In the genomic region with DNA sequence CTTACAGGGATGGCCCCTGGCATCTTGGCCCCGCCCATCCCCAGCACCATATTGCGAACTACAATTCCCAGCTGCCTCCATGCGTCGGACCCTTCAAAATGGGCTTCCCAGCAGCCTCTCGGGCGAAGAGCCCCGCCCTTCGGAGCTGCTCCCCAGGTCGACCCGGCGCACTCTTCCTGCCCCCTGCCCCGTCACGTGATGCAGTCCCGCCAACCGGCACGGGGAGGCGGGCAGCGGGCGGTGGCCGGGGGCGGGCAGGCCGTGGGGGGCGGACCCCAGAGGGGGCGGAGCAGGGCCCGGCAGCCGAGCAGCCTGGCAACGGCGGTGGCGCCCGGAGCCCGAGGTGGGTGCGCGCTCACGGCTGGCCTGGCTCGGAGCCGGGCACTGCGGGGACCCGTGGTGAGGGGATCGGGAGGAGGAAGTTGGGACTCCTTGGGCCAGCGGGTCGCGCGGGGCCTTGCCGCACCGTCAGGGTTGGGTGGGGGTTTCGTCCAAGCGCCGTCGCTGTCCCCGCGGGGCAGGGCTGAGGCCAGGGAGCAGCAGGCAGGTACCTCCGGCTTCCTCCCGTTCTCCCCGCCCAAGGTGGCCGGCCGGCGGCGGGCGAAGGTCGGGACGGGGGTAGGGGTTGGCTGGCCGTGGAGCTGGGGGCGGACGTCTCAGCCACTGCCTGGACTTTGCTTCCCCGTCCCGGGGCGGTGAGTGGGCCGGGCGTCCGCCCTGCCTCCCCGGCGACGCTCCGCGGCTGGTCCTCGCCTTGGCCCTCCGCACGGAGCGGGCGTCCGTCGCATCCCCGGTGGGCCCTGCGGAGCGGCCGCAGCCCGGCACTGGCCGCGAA, we compare ENCODE assay signal across 8 cellular contexts. TPM values are rescaled to one million over a fixed set of nuclear protein-coding genes. Genes with fewer than 3 reads are reported as not detected.
A peak's percentile ranks its signal among the peaks of the same experiment; 100 is the strongest.
DNase-seq lines count a peak whose midpoint lies in the region; ATAC-seq and TF ChIP-seq lines count a peak whose summit lies in the region.

Gene MTM1 (plus strand): TSS at position 302 of the 835 bp plus-strand sequence. CDS start 23,994 bp downstream, outside the sequence.

- H3K9me3 Mint-ChIP-seq in T-helper 1 cell treated with Interleukin-12 subunit alpha and Interleukin-12 subunit beta and Interleukin-4 antibody, amounts not matched to agents 30 μg/mL and 1 μg/mL, for 36 hours: no peaks in the 10 kb centered on the region

- no peak for TF ChIP-seq CTCF in upper lobe of left lung (IDR thresholded peaks at IDR 0.05)

- peaks cover 6 to 26% (median 16%) of the 10 kb centered on the region in 4 donors for H3K4me1 ChIP-seq in upper lobe of left lung

- peak within 1 kb of the TSS; percentile 89 to 96 (median 90) for H3K27ac ChIP-seq in upper lobe of left lung

- 41% methylated on average over 73 of the region's 89 CpGs; no CpG with 5 or more reads in 1 of the 2 donors for WGBS in upper lobe of left lung, 2 donors

- peak in 3 of 4 donors; percentile 30 to 88 (median 46) for TF ChIP-seq POLR2A in upper lobe of left lung (IDR thresholded peaks at IDR 0.05)

- no peaks in the 10 kb centered on the region for H3K9me3 ChIP-seq in upper lobe of left lung

- H3K4me3 ChIP-seq in upper lobe of left lung: peak within 1 kb of the TSS; percentile 45 to 87 (median 71)

- ATAC-seq in GM18499 (IDR thresholded peaks at IDR 0.05; ENCODE audit: insufficient read depth, unreplicated experiment) (peak; percentile 81), HG02938 (IDR thresholded peaks at IDR 0.05; ENCODE audit: unreplicated experiment) (peak; percentile 92), left cardiac atrium (peak; percentile 98 to 99), upper lobe of left lung (ENCODE audit: low FRiP score in 2 of 2) (peak; percentile 97 to 99)

- H3K4me1 Mint-ChIP-seq in T-helper 1 cell treated with Interleukin-12 subunit alpha and Interleukin-12 subunit beta and Interleukin-4 antibody, amounts not matched to agents 30 μg/mL and 1 μg/mL, for 36 hours (ENCODE audit: low read depth): peaks cover 31% of the 10 kb centered on the region

- H3K4me3 Mint-ChIP-seq in T-helper 1 cell treated with Interleukin-12 subunit alpha and Interleukin-12 subunit beta and Interleukin-4 antibody, amounts not matched to agents 30 μg/mL and 1 μg/mL, for 36 hours: peak within 1 kb of the TSS; percentile 78

- no peak for TF ChIP-seq EP300 in upper lobe of left lung (IDR thresholded peaks at IDR 0.05)

- H3K36me3 Mint-ChIP-seq in T-helper 1 cell treated with Interleukin-12 subunit alpha and Interleukin-12 subunit beta and Interleukin-4 antibody, amounts not matched to agents 30 μg/mL and 1 μg/mL, for 36 hours (ENCODE audit: low read depth): peaks cover 2% of the 10 kb centered on the region

- no peaks in the 10 kb centered on the region for H3K36me3 ChIP-seq in upper lobe of left lung

- peak within 1 kb of the TSS; percentile 84 for H3K27ac Mint-ChIP-seq in T-helper 1 cell treated with Interleukin-12 subunit alpha and Interleukin-12 subunit beta and Interleukin-4 antibody, amounts not matched to agents 30 μg/mL and 1 μg/mL, for 36 hours

- intact Hi-C loops in left cardiac atrium (cut with DNase I) (no loop called here), posterior cingulate gyrus (cut with DNase I) (loop anchor here (10.0 kb wide), 1 partner anchor 204 kb away; the partner anchor contains the start of gene MAMLD1)

- DNase-seq in NCI-H1694 treated with DMSO at 0.1 percent for 48 hours (lab: John Stamatoyannopoulos, UW) (peak; percentile 86), amygdala (lab: John Stamatoyannopoulos, UW) (peak; percentile 14 to 95 (median 86)), left cardiac atrium (peak; percentile 94), posterior cingulate gyrus (peak; percentile 86 to 99 (median 90)), upper lobe of left lung (peak; percentile 96 to 97)

- H3K27me3 ChIP-seq in upper lobe of left lung: no peaks in the 10 kb centered on the region

- no peaks in the 10 kb centered on the region for H3K27me3 Mint-ChIP-seq in T-helper 1 cell treated with Interleukin-12 subunit alpha and Interleukin-12 subunit beta and Interleukin-4 antibody, amounts not matched to agents 30 μg/mL and 1 μg/mL, for 36 hours (ENCODE audit: low read depth)

RNA-seq across cellular contexts. Expression of gene MTM1, which starts in this region (rescaled TPM):
- total RNA-seq in left cardiac atrium: 10 to 100 TPM; 10.4 to 14.1 TPM
- 10 to 100 TPM in 5 of 6 donors, 1 to 10 TPM in 1; 5.1 to 30.6 (median 20.6) TPM for total RNA-seq in upper lobe of left lung

Comparison
In these comparisons a context has a peak if more than half of its experiments do, and no peak if none do; other contexts are left out.
1. Peak in every context shown above with its lines: DNase-seq, ATAC-seq, H3K4me3 ChIP-seq and H3K27ac ChIP-seq.